ENCODE assay signal across 22 cellular contexts in genomic region chr5:54656261-54656728, GRCh38.
DNase-seq lines count a peak whose midpoint lies in the region; ATAC-seq and TF ChIP-seq lines count a peak whose summit lies in the region.
"Had no signal": no experiment of that assay in that cellular context is flagged by ENCODE, and none has a peak within 500 bp of the region (broad histone marks: within the 10 kb centered on the region; RNA-seq: fewer than 3 reads in every experiment).

No MANE protein-coding gene starts in this region.

- in situ Hi-C loops in astrocyte of the cerebellum (cut with HindIII; ENCODE audit: low sequenced_read_pairs) = no loop called here

- no peak overlapping the region for H3K27ac Mint-ChIP-seq in WTC11
- H3K27ac Mint-ChIP-seq: activated CD8-positive, alpha-beta memory T cell treated with anti-CD3 and anti-CD28 coated beads, Interleukin-2, amount 10 ng/mL, durations not matched to agents 7 days and 5 days; activated naive CD8-positive, alpha-beta T cell treated with anti-CD3 and anti-CD28 coated beads for 36 hours; progenitor cell of endocrine pancreas; T-cell had no signal

- no peaks in the 10 kb centered on the region for H3K27me3 ChIP-seq in heart left ventricle
- no peaks in the 10 kb centered on the region for H3K27me3 ChIP-seq in sigmoid colon
- H3K27me3 ChIP-seq: spleen had no signal

- peaks cover 0 to 36% (median 16%) of the 10 kb centered on the region in 12 donors for H3K4me1 ChIP-seq in heart left ventricle
- peaks cover 0 to 54% (median 42%) of the 10 kb centered on the region in 4 donors for H3K4me1 ChIP-seq in sigmoid colon

- H3K27ac ChIP-seq in heart left ventricle (peak overlapping the region in 9 of 12 donors; percentile 29 to 77 (median 53)), sigmoid colon (peak overlapping the region in 3 of 4 donors; percentile 39 to 68 (median 68))
- H3K27ac ChIP-seq: C4-2B, HL-60, spleen had no signal

- no peaks in the 10 kb centered on the region for H3K9me3 Mint-ChIP-seq in WTC11
- H3K9me3 Mint-ChIP-seq: activated naive CD8-positive, alpha-beta T cell treated with anti-CD3 and anti-CD28 coated beads for 36 hours; IgD-negative memory B cell; T-cell had no signal

- CTCF ChIA-PET in WTC11 (lab: Charles Lee) = no interaction called here

- H3K4me1 Mint-ChIP-seq in WTC11 = no peaks in the 10 kb centered on the region

- intact Hi-C loops in heart left ventricle (cut with DNase I) (loop anchor here in 6 of 10 donors (5.0 to 10.0 kb wide), 5 partner anchors 46 to 189 kb away; no protein-coding TSS in a partner anchor), sigmoid colon (cut with DNase I) (no loop called here)

- no peaks in the 10 kb centered on the region for H3K9me3 ChIP-seq in heart left ventricle
- H3K9me3 ChIP-seq in sigmoid colon = no peaks in the 10 kb centered on the region
- H3K9me3 ChIP-seq: mucosa of descending colon, spleen had no signal

- TF ChIP-seq POLR2A in heart left ventricle (IDR thresholded peaks at IDR 0.05) (no peak), sigmoid colon (IDR thresholded peaks at IDR 0.05) (no peak)

- DNase-seq in AG10803 (ENCODE audit: low read depth) = peak; percentile 56
- DNase-seq in astrocyte of the cerebellum (ENCODE audit: low read depth) = peak; percentile 89
- DNase-seq in heart left ventricle = peak in 4 of 5 donors; percentile 34 to 71 (median 41)
- peak; percentile 82 for DNase-seq in sigmoid colon
- no peak for DNase-seq in WTC11 (ENCODE audit: low spot score)
- DNase-seq in DMS 273 treated with DMSO at 0.1 percent for 48 hours (lab: John Stamatoyannopoulos, UW) = no peak
- DNase-seq: activated CD4-positive, alpha-beta T cell treated with anti-CD3 and anti-CD28 coated beads for 48 hours; activated CD8-positive, alpha-beta memory T cell treated with anti-CD3 and anti-CD28 coated beads, Interleukin-2, amount 10 ng/mL, durations not matched to agents 7 days and 5 days; activated naive CD8-positive, alpha-beta T cell treated with anti-CD3 and anti-CD28 coated beads for 36 hours; glutamatergic neuron; MM.1S; mucosa of descending colon; NCI-H1694 treated with DMSO at 0.1 percent for 48 hours; PC-3; spleen; T-cell had no signal

- WGBS in heart left ventricle, 4 donors = 17 to 25% (median 21%) methylated on average over 2 of the region's 2 CpGs
- 63 to 67% methylated on average over 2 of the region's 2 CpGs for WGBS in sigmoid colon, 2 donors

- POLR2A ChIA-PET in WTC11 (lab: Charles Lee) = no interaction called here

- H3K4me3 ChIP-seq in AG10803 (ENCODE audit: low read length) (no peak overlapping the region), astrocyte of the cerebellum (ENCODE audit: low read depth, low read length) (no peak overlapping the region), heart left ventricle (no peak overlapping the region), sigmoid colon (no peak overlapping the region)
- H3K4me3 ChIP-seq: mucosa of descending colon, spleen had no signal

- ATAC-seq in heart left ventricle = peak; percentile 69 to 84 (median 79)
- no peak for ATAC-seq in HG02759 (IDR thresholded peaks at IDR 0.05; ENCODE audit: unreplicated experiment)
- no peak for ATAC-seq in GM21723 (IDR thresholded peaks at IDR 0.05; ENCODE audit: unreplicated experiment)
- ATAC-seq in WTC11 = no peak
- ATAC-seq: activated CD8-positive, alpha-beta memory T cell treated with anti-CD3 and anti-CD28 coated beads, Interleukin-2, amount 10 ng/mL, durations not matched to agents 7 days and 5 days; mucosa of descending colon; PC-3; T-cell had no signal

- peak in 1 of 4 donors; percentile 60 for TF ChIP-seq EP300 in sigmoid colon (IDR thresholded peaks at IDR 0.05)

- no peaks in the 10 kb centered on the region for H3K36me3 ChIP-seq in heart left ventricle
- no peaks in the 10 kb centered on the region for H3K36me3 ChIP-seq in sigmoid colon
- H3K36me3 ChIP-seq: spleen had no signal

- TF ChIP-seq CTCF in AG10803 (conservative IDR thresholded peaks at IDR 0.05; ENCODE audit: low read length) (no peak), astrocyte of the cerebellum (IDR thresholded peaks at IDR 0.05; ENCODE audit: low read depth, low read length, missing control alignments) (no peak), heart left ventricle (IDR thresholded peaks at IDR 0.05) (no peak), sigmoid colon (IDR thresholded peaks at IDR 0.05) (no peak), WTC11 (IDR thresholded peaks at IDR 0.05) (no peak)

- H3K27me3 Mint-ChIP-seq in WTC11 (ENCODE audit: low read depth) = no peaks in the 10 kb centered on the region
- H3K27me3 Mint-ChIP-seq: activated CD8-positive, alpha-beta memory T cell treated with anti-CD3 and anti-CD28 coated beads, Interleukin-2, amount 10 ng/mL, durations not matched to agents 7 days and 5 days; activated naive CD8-positive, alpha-beta T cell treated with anti-CD3 and anti-CD28 coated beads for 36 hours; IgD-negative memory B cell; progenitor cell of endocrine pancreas; T-cell had no signal

- no peaks in the 10 kb centered on the region for H3K36me3 Mint-ChIP-seq in WTC11
- H3K36me3 Mint-ChIP-seq: activated naive CD8-positive, alpha-beta T cell treated with anti-CD3 and anti-CD28 coated beads for 36 hours; IgD-negative memory B cell; T-cell had no signal

- no peak overlapping the region for H3K4me3 Mint-ChIP-seq in WTC11
- H3K4me3 Mint-ChIP-seq: activated CD8-positive, alpha-beta memory T cell treated with anti-CD3 and anti-CD28 coated beads, Interleukin-2, amount 10 ng/mL, durations not matched to agents 7 days and 5 days; activated naive CD8-positive, alpha-beta T cell treated with anti-CD3 and anti-CD28 coated beads for 36 hours; IgD-negative memory B cell; T-cell had no signal

TF ChIP-seq in WTC11, 78 proteins besides CTCF, POLR2A, EP300 and RAD21:
- no peak for TF ChIP-seq FOXK1 (CRISPR knock-in tag; IDR thresholded peaks at IDR 0.05)
- no peak for TF ChIP-seq ZNF532 (CRISPR knock-in tag; IDR thresholded peaks at IDR 0.05; ENCODE audit: borderline replicate concordance)
- no peak for TF ChIP-seq TEAD4 (CRISPR knock-in tag; IDR thresholded peaks at IDR 0.05)
- TF ChIP-seq NR3C1 (CRISPR knock-in tag; conservative IDR thresholded peaks at IDR 0.05; ENCODE audit: low read depth) = no peak
- TF ChIP-seq ZNF219 (CRISPR knock-in tag; IDR thresholded peaks at IDR 0.05; ENCODE audit: borderline replicate concordance) = no peak
- TF ChIP-seq RELA (CRISPR knock-in tag; IDR thresholded peaks at IDR 0.05; ENCODE audit: borderline replicate concordance) = no peak
- no peak for TF ChIP-seq NFYB (CRISPR knock-in tag; conservative IDR thresholded peaks at IDR 0.05; ENCODE audit: low read depth)
- TF ChIP-seq MXD4 (CRISPR knock-in tag; IDR thresholded peaks at IDR 0.05; ENCODE audit: borderline replicate concordance) = no peak
- no peak for TF ChIP-seq USF2 (CRISPR knock-in tag; IDR thresholded peaks at IDR 0.05)
- no peak for TF ChIP-seq E2F4 (CRISPR knock-in tag; IDR thresholded peaks at IDR 0.05; ENCODE audit: borderline replicate concordance, low read depth)

Comparison
In these comparisons a context has a peak if more than half of its experiments do, and no peak if none do; other contexts are left out.
1. DNase-seq: peak in AG10803 (single experiment), astrocyte of the cerebellum (single experiment), heart left ventricle (4 of 5) and sigmoid colon (single experiment); none in WTC11 (single experiment) and DMS 273 treated with DMSO at 0.1 percent for 48 hours (single experiment).
2. ATAC-seq: peak in heart left ventricle (4 of 4); none in HG02759 (single experiment), GM21723 (single experiment) and WTC11 (single experiment).